In genomic region chr15:70722266-70723123, GRCh38 we compare ENCODE assay signal across 8 cellular contexts. TPM values are rescaled to one million over a fixed set of nuclear protein-coding genes. Genes with fewer than 3 reads are reported as not detected.
DNase-seq lines count a peak whose midpoint lies in the region; ATAC-seq, FAIRE-seq and TF ChIP-seq lines count a peak whose summit lies in the region.

No MANE protein-coding gene starts in this region.

- no peak overlapping the region for H3K4ac ChIP-seq in neuronal stem cell (ENCODE audit: low read length)

- peaks cover 8% of the 10 kb centered on the region; the same call in 1 of the 2 replicates for H3K79me2 ChIP-seq in HCT116 (ENCODE audit: insufficient read depth, low read length)

- no peaks in the 10 kb centered on the region for H4K20me1 ChIP-seq in HCT116 (ENCODE audit: insufficient read depth)

- H3K27ac ChIP-seq in C4-2B (no peak overlapping the region), HCT116 (ENCODE audit: low read depth, low read length) (no peak overlapping the region), esophagus squamous epithelium (no peak overlapping the region), neuronal stem cell (replicated peaks; ENCODE audit: low read length) (no peak overlapping the region)

- RAD21 ChIA-PET in HCT116 (lab: Charles Lee; ENCODE audit: low non-redundant PET in 1 of 2, low total read pairs in 2 of 2, uncharacterized antibody in 2 of 2, unreplicated experiment in 2 of 2), result interaction anchor here (0.7 to 1.5 kb wide), 5 partner anchors 42 to 154 kb away, joined by 3 to 8 read pairs (median 6); no protein-coding TSS in a partner anchor

- no TSS peak for BruUV-seq in HCT116 (replicated peaks; lab: Mats Ljungman, UMichigan)

- no peaks in the 10 kb centered on the region for H3K36me3 ChIP-seq in HCT116 (ENCODE audit: control insufficient read depth in 1 of 2, insufficient read depth in 2 of 2, low read length in 2 of 2)
- H3K36me3 ChIP-seq in esophagus squamous epithelium, result no peaks in the 10 kb centered on the region
- H3K36me3 ChIP-seq in neuronal stem cell (replicated peaks in 1 of 2; ENCODE audit: control insufficient read depth in 2 of 2, insufficient read depth in 2 of 2, low read length in 2 of 2), result no peaks in the 10 kb centered on the region

- no peaks in the 10 kb centered on the region for H3K79me1 ChIP-seq in neuronal stem cell (ENCODE audit: low read depth, low read length)

- FAIRE-seq in RCC 7860 (lab: Jason Lieb, UNC), result peak; percentile 88

- no peak overlapping the region for H4K8ac ChIP-seq in neuronal stem cell (ENCODE audit: low read depth, low read length)

- H2AK5ac ChIP-seq in neuronal stem cell (ENCODE audit: low read depth, low read length), result no peak overlapping the region

- no peaks in the 10 kb centered on the region for H3K9me2 ChIP-seq in HCT116 (ENCODE audit: insufficient read depth)

- H3K4me3 Mint-ChIP-seq in progenitor cell of endocrine pancreas (ENCODE audit: low read depth), result no peak overlapping the region

- POLR2A ChIA-PET in HCT116 (lab: Charles Lee), result interaction anchor here (0.7 kb wide), 2 partner anchors 9 to 43 kb away, joined by 3 to 5 read pairs; no protein-coding TSS in a partner anchor

- no peak overlapping the region for H3K18ac ChIP-seq in neuronal stem cell (ENCODE audit: low read length)

- H3K9me3 Mint-ChIP-seq in progenitor cell of endocrine pancreas (ENCODE audit: low read depth), result no peaks in the 10 kb centered on the region

- H2AFZ ChIP-seq in HCT116 (ENCODE audit: low read depth, low read length, poor library complexity, severe bottlenecking), result no peak overlapping the region
- H2AFZ ChIP-seq in neuronal stem cell (ENCODE audit: low read length), result no peak overlapping the region

- WGBS in esophagus squamous epithelium, 2 donors, result 79 to 85% methylated on average over 3 of the region's 3 CpGs
- WGBS in neuronal stem cell (ENCODE audit: extremely low coverage in 2 of 2, insufficient read length in 2 of 2, insufficient replicate concordance in 1 of 2), 2 donors, result no CpG with 5 or more reads among the region's 3 CpGs

- TF ChIP-seq CTCF in C4-2B (conservative IDR thresholded peaks at IDR 0.05) (peak; percentile 87), HCT116 (IDR thresholded peaks at IDR 0.05 in 2 of 3, conservative IDR thresholded peaks at IDR 0.05 in 1 of 3; ENCODE audit: borderline replicate concordance in 1 of 3, insufficient read depth in 1 of 3, low read depth in 2 of 3, low read length in 2 of 3) (peak; percentile 62 to 79 (median 66); a peak in 5 of 6 replicates), esophagus squamous epithelium (IDR thresholded peaks at IDR 0.05) (peak; percentile 52 to 81 (median 71)), progenitor cell of endocrine pancreas (IDR thresholded peaks at IDR 0.05; ENCODE audit: unreplicated experiment) (peak; percentile 71)

- H3K14ac ChIP-seq in neuronal stem cell (ENCODE audit: low read length), result no peak overlapping the region

- H3K9ac ChIP-seq in HCT116 (ENCODE audit: low read length), result no peak overlapping the region
- no peak overlapping the region for H3K9ac ChIP-seq in neuronal stem cell (ENCODE audit: low read depth, low read length, poor library complexity)

- H3K4me2 ChIP-seq in HCT116 (ENCODE audit: low read length), result no peak overlapping the region
- no peak overlapping the region for H3K4me2 ChIP-seq in neuronal stem cell (ENCODE audit: insufficient read depth, low read length, poor library complexity, severe bottlenecking)

- H3K9me3 ChIP-seq in HCT116 (ENCODE audit: control insufficient read depth in 1 of 2, insufficient read depth in 1 of 2, low read depth in 1 of 2, low read length in 2 of 2), result no peaks in the 10 kb centered on the region
- no peaks in the 10 kb centered on the region for H3K9me3 ChIP-seq in esophagus squamous epithelium
- H3K9me3 ChIP-seq in neuronal stem cell (replicated peaks in 1 of 2; ENCODE audit: control insufficient read depth in 2 of 2, insufficient read depth in 1 of 2, low read depth in 1 of 2, low read length in 2 of 2), result no peaks in the 10 kb centered on the region

- H2BK12ac ChIP-seq in neuronal stem cell (ENCODE audit: low read length), result no peak overlapping the region

- no peak overlapping the region for H2BK5ac ChIP-seq in neuronal stem cell (ENCODE audit: low read length)

- no peak overlapping the region for H2BK120ac ChIP-seq in neuronal stem cell (ENCODE audit: low read depth, low read length)

- no peak overlapping the region for H3K27ac Mint-ChIP-seq in progenitor cell of endocrine pancreas

- H3K4me1 ChIP-seq in HCT116 (ENCODE audit: control insufficient read depth in 1 of 2, insufficient read depth in 2 of 2, low read length in 2 of 2), result peaks cover 0 to 3% of the 10 kb centered on the region in 2 experiments; a peak in 1 of 4 replicates
- H3K4me1 ChIP-seq in esophagus squamous epithelium, result peaks cover 0 to 18% (median under 1%) of the 10 kb centered on the region in 3 donors
- H3K4me1 ChIP-seq in neuronal stem cell (ENCODE audit: control insufficient read depth in 2 of 2, insufficient read depth in 1 of 2, low read depth in 1 of 2, low read length in 2 of 2), result no peaks in the 10 kb centered on the region

- peak; percentile 57 for TF ChIP-seq RAD21 in HCT116 (IDR thresholded peaks at IDR 0.05; ENCODE audit: low read depth)

- CTCF ChIA-PET in HCT116 (lab: Charles Lee), result interaction anchor here (0.8 to 2.5 kb wide), 30 partner anchors 9 to 1260 kb away, joined by 3 to 29 read pairs (median 5); partner anchors contain the start of gene UACA

- no peak overlapping the region for H4K91ac ChIP-seq in neuronal stem cell (ENCODE audit: low read depth, low read length, poor library complexity)

- no peaks in the 10 kb centered on the region for H3K27me3 Mint-ChIP-seq in progenitor cell of endocrine pancreas

- H2BK15ac ChIP-seq in neuronal stem cell (ENCODE audit: low read length), result no peak overlapping the region

- intact Hi-C loops in HCT116 (cut with micrococcal nuclease) (loop anchor here (10.0 kb wide), 1 partner anchor 158 kb away; no protein-coding TSS in a partner anchor), esophagus squamous epithelium (cut with DNase I) (no loop called here)

- peaks cover 15% of the 10 kb centered on the region for H3K4me1 Mint-ChIP-seq in progenitor cell of endocrine pancreas (ENCODE audit: low read depth)

- H3K27me3 ChIP-seq in HCT116 (ENCODE audit: insufficient read depth, low read length), result no peaks in the 10 kb centered on the region
- no peaks in the 10 kb centered on the region for H3K27me3 ChIP-seq in esophagus squamous epithelium
- no peaks in the 10 kb centered on the region for H3K27me3 ChIP-seq in neuronal stem cell (ENCODE audit: control insufficient read depth in 3 of 3, insufficient read depth in 3 of 3, low read depth in 1 of 3, low read length in 3 of 3)

- H3K23ac ChIP-seq in neuronal stem cell (ENCODE audit: low read depth, low read length, poor library complexity), result no peak overlapping the region

- H3K36me3 Mint-ChIP-seq in progenitor cell of endocrine pancreas (ENCODE audit: insufficient read depth), result no peaks in the 10 kb centered on the region

- peak; percentile 52; the same call in 1 of the 2 replicates for ATAC-seq in HCT116
- ATAC-seq in HG02852 (IDR thresholded peaks at IDR 0.05; ENCODE audit: unreplicated experiment), result no peak
- no peak for ATAC-seq in GM18870 (IDR thresholded peaks at IDR 0.05; ENCODE audit: unreplicated experiment)

- H3K4me3 ChIP-seq in HCT116 (replicated peaks in 1 of 2; ENCODE audit: low read depth in 1 of 2, low read length in 2 of 2) (no peak overlapping the region), esophagus squamous epithelium (no peak overlapping the region), neuronal stem cell (ENCODE audit: low read length in 2 of 2) (no peak overlapping the region)

- TF ChIP-seq POLR2A in HCT116 (IDR thresholded peaks at IDR 0.05; ENCODE audit: borderline replicate concordance, extremely low read depth, insufficient read depth, insufficient read length) (no peak), esophagus squamous epithelium (IDR thresholded peaks at IDR 0.05) (no peak)

- peak; percentile 45 for DNase-seq in HCT116 (ENCODE audit: low read depth, low spot score)
- peak; percentile 54 for DNase-seq in RCC 7860 (ENCODE audit: low spot score)
- DNase-seq in esophagus squamous epithelium (lab: John Stamatoyannopoulos, UW), result no peak
- DNase-seq in progenitor cell of endocrine pancreas (ENCODE audit: low spot score, unreplicated experiment), result no peak
- no peak for DNase-seq in neuronal stem cell (ENCODE audit: low spot score)

TF ChIP-seq in HCT116, 20 proteins besides CTCF, POLR2A, EP300 and RAD21 (continues in another document):
- TF ChIP-seq JUND (IDR thresholded peaks at IDR 0.05), result no peak
- no peak for TF ChIP-seq EGR1 (IDR thresholded peaks at IDR 0.05; ENCODE audit: low read depth)
- TF ChIP-seq FOSL1 (IDR thresholded peaks at IDR 0.05; ENCODE audit: low read depth), result no peak
- TF ChIP-seq EZH2phosphoT487 (IDR thresholded peaks at IDR 0.05; ENCODE audit: borderline replicate concordance), result no peak
- TF ChIP-seq ZBTB33 (IDR thresholded peaks at IDR 0.05; ENCODE audit: extremely low read depth, insufficient replicate concordance, low read length), result no peak
- no peak for TF ChIP-seq SRF (IDR thresholded peaks at IDR 0.05; ENCODE audit: low read depth)
- no peak for TF ChIP-seq MAX (IDR thresholded peaks at IDR 0.05)
- no peak for TF ChIP-seq POLR2AphosphoS5 (IDR thresholded peaks at IDR 0.05; ENCODE audit: low read depth, low read length)
- no peak for TF ChIP-seq CEBPB (IDR thresholded peaks at IDR 0.05; ENCODE audit: low read depth)

RNA-seq across cellular contexts. Expression of gene UACA, which starts 40.9 kb away (rescaled TPM):
- total RNA-seq in HCT116 (2021; ENCODE audit: unreplicated experiment) (47.4 TPM), esophagus squamous epithelium (10 to 100 TPM; 18.3 to 55.3 (median 29.8) TPM), progenitor cell of endocrine pancreas (46.2 and 49.3 TPM in 2 replicates)
- 54.6 and 59.5 TPM in 2 replicates for polyA plus RNA-seq in HCT116 (2012)
- 24.5 TPM for polyA plus RNA-seq in neuronal stem cell (2013, experiment 1 of 2)
- polyA plus RNA-seq in neuronal stem cell (2013, experiment 2 of 2), result 26.6 TPM

Comparison
In these comparisons a context has a peak if more than half of its experiments do, and no peak if none do; other contexts are left out.
1. DNase-seq: peak in HCT116 (single experiment) and RCC 7860 (single experiment); none in esophagus squamous epithelium (single experiment), progenitor cell of endocrine pancreas (single experiment) and neuronal stem cell (single experiment).
2. Peak in every context shown above with its lines, with median percentiles within 50 percentile points of each other: CTCF ChIP-seq.